Comparison of ENCODE assay signal across 1 cellular context in the genomic region with DNA sequence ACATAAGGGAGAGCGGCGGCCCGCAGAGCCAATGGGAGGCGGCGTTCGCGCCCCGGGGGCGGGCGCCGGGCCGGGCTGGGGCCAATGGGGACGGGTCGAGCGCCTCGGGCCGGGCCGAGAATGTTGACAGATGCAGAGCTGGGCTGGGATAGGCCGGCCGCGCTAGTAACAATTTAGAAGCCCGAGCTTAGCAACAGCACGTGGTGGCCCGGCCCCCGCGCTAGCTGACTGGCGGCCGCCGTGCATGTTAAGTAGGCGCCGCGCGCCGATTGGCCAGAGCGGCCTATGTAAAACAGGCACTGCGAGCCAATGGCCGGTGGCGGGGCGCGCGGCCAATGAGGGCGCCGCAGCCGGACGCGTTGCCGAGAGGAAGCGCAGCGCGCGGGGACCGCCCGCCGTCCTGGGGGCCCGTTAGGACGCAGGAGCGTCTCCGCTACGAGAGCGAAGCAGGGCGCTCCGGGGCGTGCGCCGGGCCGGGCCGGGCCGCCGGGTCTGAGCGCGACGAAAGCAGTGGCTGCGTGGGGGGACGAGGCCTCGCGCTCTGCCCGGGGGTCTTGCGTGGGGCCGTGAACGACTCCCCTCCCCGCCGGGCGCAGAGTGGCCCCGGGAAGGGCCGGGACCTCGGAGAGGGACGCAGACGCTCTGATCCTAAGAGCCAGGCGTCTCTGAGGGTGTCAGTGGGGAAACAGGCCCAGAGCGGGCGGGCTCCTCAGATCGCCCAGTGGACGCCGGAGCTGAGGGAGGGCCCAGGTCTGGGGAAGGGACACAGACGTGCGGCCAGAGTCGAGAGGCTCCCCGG.
TF ChIP-seq lines count a peak whose summit lies in the region.

No MANE protein-coding gene starts in this region.

TF ChIP-seq in HepG2, 621 proteins besides CTCF, POLR2A, EP300 and RAD21 (continued from another document and continues in another):
- TF ChIP-seq AGO2 (optimal IDR thresholded peaks at IDR 0.05; ENCODE audit: low read depth, low read length): peak; percentile 66
- TF ChIP-seq ZNF343 (CRISPR knock-in tag; IDR thresholded peaks at IDR 0.05): peak; percentile 87
- TF ChIP-seq ZNF468 (CRISPR knock-in tag; IDR thresholded peaks at IDR 0.05): no peak
- TF ChIP-seq SMAD3 (CRISPR knock-in tag; IDR thresholded peaks at IDR 0.05): peak; percentile 38; the same call in 1 of the 2 replicates
- TF ChIP-seq, protein P1, sequence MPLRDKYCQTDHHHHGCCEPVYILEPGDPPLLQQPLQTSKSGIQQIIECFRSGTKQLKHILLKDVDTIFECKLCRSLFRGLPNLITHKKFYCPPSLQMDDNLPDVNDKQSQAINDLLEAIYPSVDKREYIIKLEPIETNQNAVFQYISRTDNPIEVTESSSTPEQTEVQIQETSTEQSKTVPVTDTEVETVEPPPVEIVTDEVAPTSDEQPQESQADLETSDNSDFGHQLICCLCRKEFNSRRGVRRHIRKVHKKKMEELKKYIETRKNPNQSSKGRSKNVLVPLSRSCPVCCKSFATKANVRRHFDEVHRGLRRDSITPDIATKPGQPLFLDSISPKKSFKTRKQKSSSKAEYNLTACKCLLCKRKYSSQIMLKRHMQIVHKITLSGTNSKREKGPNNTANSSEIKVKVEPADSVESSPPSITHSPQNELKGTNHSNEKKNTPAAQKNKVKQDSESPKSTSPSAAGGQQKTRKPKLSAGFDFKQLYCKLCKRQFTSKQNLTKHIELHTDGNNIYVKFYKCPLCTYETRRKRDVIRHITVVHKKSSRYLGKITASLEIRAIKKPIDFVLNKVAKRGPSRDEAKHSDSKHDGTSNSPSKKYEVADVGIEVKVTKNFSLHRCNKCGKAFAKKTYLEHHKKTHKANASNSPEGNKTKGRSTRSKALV (CRISPR knock-in tag; IDR thresholded peaks at IDR 0.05): peak; percentile 94
- peak; percentile 57; the same call in 1 of the 2 replicates for TF ChIP-seq NFKB2 (CRISPR knock-in tag; IDR thresholded peaks at IDR 0.05; ENCODE audit: borderline replicate concordance)
- TF ChIP-seq, protein P2, sequence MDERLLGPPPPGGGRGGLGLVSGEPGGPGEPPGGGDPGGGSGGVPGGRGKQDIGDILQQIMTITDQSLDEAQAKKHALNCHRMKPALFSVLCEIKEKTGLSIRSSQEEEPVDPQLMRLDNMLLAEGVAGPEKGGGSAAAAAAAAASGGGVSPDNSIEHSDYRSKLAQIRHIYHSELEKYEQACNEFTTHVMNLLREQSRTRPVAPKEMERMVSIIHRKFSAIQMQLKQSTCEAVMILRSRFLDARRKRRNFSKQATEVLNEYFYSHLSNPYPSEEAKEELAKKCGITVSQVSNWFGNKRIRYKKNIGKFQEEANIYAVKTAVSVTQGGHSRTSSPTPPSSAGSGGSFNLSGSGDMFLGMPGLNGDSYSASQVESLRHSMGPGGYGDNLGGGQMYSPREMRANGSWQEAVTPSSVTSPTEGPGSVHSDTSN (CRISPR knock-in tag; IDR thresholded peaks at IDR 0.05): peak; percentile 87
- TF ChIP-seq GLI4 (CRISPR knock-in tag; IDR thresholded peaks at IDR 0.05; ENCODE audit: borderline replicate concordance): peak; percentile 65; the same call in 1 of the 2 replicates
- TF ChIP-seq ZNF746 (CRISPR knock-in tag; IDR thresholded peaks at IDR 0.05): peak; percentile 7; the same call in 1 of the 2 replicates
- TF ChIP-seq MTA1 (CRISPR knock-in tag; IDR thresholded peaks at IDR 0.05; ENCODE audit: borderline replicate concordance): peak; percentile 80; the same call in 1 of the 2 replicates
- TF ChIP-seq ASH2L (IDR thresholded peaks at IDR 0.05; ENCODE audit: insufficient read length, low read depth, low read length): peak; percentile 28
- TF ChIP-seq ZFY (CRISPR knock-in tag; IDR thresholded peaks at IDR 0.05): peak; percentile 95
- TF ChIP-seq, protein P3, sequence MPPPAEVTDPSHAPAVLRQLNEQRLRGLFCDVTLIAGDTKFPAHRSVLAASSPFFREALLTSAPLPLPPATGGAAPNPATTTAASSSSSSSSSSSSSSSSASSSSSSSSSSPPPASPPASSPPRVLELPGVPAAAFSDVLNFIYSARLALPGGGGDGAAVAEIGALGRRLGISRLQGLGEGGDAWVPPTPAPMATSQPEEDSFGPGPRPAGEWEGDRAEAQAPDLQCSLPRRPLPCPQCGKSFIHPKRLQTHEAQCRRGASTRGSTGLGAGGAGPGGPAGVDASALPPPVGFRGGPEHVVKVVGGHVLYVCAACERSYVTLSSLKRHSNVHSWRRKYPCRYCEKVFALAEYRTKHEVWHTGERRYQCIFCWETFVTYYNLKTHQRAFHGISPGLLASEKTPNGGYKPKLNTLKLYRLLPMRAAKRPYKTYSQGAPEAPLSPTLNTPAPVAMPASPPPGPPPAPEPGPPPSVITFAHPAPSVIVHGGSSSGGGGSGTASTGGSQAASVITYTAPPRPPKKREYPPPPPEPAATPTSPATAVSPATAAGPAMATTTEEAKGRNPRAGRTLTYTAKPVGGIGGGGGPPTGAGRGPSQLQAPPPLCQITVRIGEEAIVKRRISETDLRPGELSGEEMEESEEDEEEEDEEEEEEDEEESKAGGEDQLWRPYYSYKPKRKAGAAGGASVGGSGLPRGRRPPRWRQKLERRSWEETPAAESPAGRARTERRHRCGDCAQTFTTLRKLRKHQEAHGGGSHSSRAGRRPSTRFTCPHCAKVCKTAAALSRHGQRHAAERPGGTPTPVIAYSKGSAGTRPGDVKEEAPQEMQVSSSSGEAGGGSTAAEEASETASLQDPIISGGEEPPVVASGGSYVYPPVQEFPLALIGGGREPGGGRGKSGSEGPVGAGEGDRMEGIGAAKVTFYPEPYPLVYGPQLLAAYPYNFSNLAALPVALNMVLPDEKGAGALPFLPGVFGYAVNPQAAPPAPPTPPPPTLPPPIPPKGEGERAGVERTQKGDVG (CRISPR knock-in tag; IDR thresholded peaks at IDR 0.05; ENCODE audit: borderline replicate concordance): 0 out of 2 replicates have a peak, but pooled peaks have one; percentile 23
- peak; percentile 98 for TF ChIP-seq ZNF607 (CRISPR knock-in tag; IDR thresholded peaks at IDR 0.05; ENCODE audit: borderline replicate concordance)
- TF ChIP-seq ZNF367 (CRISPR knock-in tag; IDR thresholded peaks at IDR 0.05; ENCODE audit: borderline replicate concordance): peak; percentile 41; the same call in 1 of the 2 replicates
- TF ChIP-seq, protein P4, sequence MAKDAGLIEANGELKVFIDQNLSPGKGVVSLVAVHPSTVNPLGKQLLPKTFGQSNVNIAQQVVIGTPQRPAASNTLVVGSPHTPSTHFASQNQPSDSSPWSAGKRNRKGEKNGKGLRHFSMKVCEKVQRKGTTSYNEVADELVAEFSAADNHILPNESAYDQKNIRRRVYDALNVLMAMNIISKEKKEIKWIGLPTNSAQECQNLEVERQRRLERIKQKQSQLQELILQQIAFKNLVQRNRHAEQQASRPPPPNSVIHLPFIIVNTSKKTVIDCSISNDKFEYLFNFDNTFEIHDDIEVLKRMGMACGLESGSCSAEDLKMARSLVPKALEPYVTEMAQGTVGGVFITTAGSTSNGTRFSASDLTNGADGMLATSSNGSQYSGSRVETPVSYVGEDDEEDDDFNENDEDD (CRISPR knock-in tag; IDR thresholded peaks at IDR 0.05; ENCODE audit: borderline replicate concordance): peak; percentile 73; the same call in 1 of the 2 replicates
- peak; percentile 73 for TF ChIP-seq THAP11 (CRISPR knock-in tag; IDR thresholded peaks at IDR 0.05)
- TF ChIP-seq ZIK1 (CRISPR knock-in tag; IDR thresholded peaks at IDR 0.05; ENCODE audit: borderline replicate concordance, low read depth): 0 out of 2 replicates have a peak, but pooled peaks have one; percentile 75
- peak; percentile 65; the same call in 1 of the 2 replicates for TF ChIP-seq CAMTA2 (CRISPR knock-in tag; IDR thresholded peaks at IDR 0.05; ENCODE audit: borderline replicate concordance)
- TF ChIP-seq ZNF446 (CRISPR knock-in tag; IDR thresholded peaks at IDR 0.05): no peak
- TF ChIP-seq, protein P5, sequence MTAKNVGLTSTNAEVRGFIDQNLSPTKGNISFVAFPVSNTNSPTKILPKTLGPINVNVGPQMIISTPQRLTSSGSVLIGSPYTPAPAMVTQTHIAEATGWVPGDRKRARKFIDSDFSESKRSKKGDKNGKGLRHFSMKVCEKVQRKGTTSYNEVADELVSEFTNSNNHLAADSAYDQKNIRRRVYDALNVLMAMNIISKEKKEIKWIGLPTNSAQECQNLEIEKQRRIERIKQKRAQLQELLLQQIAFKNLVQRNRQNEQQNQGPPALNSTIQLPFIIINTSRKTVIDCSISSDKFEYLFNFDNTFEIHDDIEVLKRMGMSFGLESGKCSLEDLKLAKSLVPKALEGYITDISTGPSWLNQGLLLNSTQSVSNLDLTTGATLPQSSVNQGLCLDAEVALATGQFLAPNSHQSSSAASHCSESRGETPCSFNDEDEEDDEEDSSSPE (CRISPR knock-in tag; IDR thresholded peaks at IDR 0.05): peak; percentile 89
- TF ChIP-seq ZNF530 (CRISPR knock-in tag; IDR thresholded peaks at IDR 0.05; ENCODE audit: low read depth): no peak
- TF ChIP-seq, protein P6, sequence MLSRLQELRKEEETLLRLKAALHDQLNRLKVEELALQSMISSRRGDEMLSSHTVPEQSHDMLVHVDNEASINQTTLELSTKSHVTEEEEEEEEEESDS (CRISPR knock-in tag; IDR thresholded peaks at IDR 0.05; ENCODE audit: borderline replicate concordance): peak; percentile 54; the same call in 1 of the 2 replicates
- no peak for TF ChIP-seq ZNF496 (CRISPR knock-in tag; IDR thresholded peaks at IDR 0.05; ENCODE audit: insufficient replicate concordance)
- peak; percentile 78 for TF ChIP-seq ZNF441 (CRISPR knock-in tag; IDR thresholded peaks at IDR 0.05; ENCODE audit: borderline replicate concordance)
- peak; percentile 64; the same call in 1 of the 2 replicates for TF ChIP-seq ZNF543 (CRISPR knock-in tag; IDR thresholded peaks at IDR 0.05)
- TF ChIP-seq, protein P7, sequence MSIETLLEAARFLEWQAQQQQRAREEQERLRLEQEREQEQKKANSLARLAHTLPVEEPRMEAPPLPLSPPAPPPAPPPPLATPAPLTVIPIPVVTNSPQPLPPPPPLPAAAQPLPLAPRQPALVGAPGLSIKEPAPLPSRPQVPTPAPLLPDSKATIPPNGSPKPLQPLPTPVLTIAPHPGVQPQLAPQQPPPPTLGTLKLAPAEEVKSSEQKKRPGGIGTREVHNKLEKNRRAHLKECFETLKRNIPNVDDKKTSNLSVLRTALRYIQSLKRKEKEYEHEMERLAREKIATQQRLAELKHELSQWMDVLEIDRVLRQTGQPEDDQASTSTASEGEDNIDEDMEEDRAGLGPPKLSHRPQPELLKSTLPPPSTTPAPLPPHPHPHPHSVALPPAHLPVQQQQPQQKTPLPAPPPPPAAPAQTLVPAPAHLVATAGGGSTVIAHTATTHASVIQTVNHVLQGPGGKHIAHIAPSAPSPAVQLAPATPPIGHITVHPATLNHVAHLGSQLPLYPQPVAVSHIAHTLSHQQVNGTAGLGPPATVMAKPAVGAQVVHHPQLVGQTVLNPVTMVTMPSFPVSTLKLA (IDR thresholded peaks at IDR 0.05): peak; percentile 87
- peak; percentile 65; the same call in 1 of the 2 replicates for TF ChIP-seq PHF21A (CRISPR knock-in tag; IDR thresholded peaks at IDR 0.05)
- no peak for TF ChIP-seq HES4 (CRISPR knock-in tag; IDR thresholded peaks at IDR 0.05; ENCODE audit: borderline replicate concordance)
- TF ChIP-seq, protein P8, sequence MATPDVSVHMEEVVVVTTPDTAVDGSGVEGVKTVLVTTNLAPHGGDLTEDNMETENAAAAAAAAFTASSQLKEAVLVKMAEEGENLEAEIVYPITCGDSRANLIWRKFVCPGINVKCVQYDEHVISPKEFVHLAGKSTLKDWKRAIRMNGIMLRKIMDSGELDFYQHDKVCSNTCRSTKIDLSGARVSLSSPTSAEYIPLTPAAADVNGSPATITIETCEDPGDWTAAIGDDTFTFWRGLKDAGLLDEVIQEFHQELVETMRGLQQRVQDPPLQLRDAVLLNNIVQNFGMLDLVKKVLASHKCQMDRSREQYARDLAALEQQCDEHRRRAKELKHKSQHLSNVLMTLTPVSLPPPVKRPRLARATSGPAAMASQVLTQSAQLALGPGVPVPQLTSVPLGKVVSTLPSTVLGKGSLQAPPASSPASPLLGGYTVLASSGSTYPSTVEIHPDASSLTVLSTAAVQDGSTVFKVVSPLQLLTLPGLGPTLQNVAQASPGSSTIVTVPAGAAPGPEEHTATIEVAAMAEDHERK (CRISPR knock-in tag; IDR thresholded peaks at IDR 0.05; ENCODE audit: low read depth): peak; percentile 53; the same call in 1 of the 2 replicates
- peak; percentile 89 for TF ChIP-seq SNAPC2 (CRISPR knock-in tag; IDR thresholded peaks at IDR 0.05)
- 0 out of 2 replicates have a peak, but pooled peaks have one; percentile 12 for TF ChIP-seq RARA (CRISPR knock-in tag; IDR thresholded peaks at IDR 0.05)
- peak; percentile 81; the same call in 1 of the 3 replicates for TF ChIP-seq MXI1 (IDR thresholded peaks at IDR 0.05; ENCODE audit: borderline replicate concordance, low read depth, low read length)
- no peak for TF ChIP-seq ZNF17 (CRISPR knock-in tag; IDR thresholded peaks at IDR 0.05)
- TF ChIP-seq, protein P9, sequence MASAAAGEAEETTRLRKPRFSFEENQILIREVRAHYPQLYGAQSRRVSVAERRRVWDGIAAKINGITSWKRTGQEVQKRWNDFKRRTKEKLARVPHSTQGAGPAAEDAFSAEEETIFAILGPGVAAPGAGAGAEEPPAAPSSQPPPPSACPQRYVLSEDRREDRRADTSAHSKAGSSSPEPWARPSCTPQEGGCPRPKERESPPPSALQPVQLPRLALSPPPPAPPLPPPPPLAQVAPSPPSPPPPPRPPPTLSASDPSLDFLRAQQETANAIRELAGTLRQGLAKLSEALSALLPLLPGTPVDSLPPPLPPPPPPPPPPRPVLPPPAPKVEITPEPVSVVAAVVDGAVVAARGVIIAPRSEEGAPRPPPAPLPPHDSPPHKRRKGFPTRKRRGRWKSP (CRISPR knock-in tag; IDR thresholded peaks at IDR 0.05): peak; percentile 71
- TF ChIP-seq DNMT1 (CRISPR knock-in tag; IDR thresholded peaks at IDR 0.05): 0 out of 2 replicates have a peak, but pooled peaks have one; percentile 43
- TF ChIP-seq, protein P10, sequence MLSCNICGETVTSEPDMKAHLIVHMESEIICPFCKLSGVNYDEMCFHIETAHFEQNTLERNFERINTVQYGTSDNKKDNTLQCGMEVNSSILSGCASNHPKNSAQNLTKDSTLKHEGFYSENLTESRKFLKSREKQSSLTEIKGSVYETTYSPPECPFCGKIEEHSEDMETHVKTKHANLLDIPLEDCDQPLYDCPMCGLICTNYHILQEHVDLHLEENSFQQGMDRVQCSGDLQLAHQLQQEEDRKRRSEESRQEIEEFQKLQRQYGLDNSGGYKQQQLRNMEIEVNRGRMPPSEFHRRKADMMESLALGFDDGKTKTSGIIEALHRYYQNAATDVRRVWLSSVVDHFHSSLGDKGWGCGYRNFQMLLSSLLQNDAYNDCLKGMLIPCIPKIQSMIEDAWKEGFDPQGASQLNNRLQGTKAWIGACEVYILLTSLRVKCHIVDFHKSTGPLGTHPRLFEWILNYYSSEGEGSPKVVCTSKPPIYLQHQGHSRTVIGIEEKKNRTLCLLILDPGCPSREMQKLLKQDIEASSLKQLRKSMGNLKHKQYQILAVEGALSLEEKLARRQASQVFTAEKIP (CRISPR knock-in tag; IDR thresholded peaks at IDR 0.05; ENCODE audit: borderline replicate concordance): no peak
- TF ChIP-seq TBX2 (CRISPR knock-in tag; IDR thresholded peaks at IDR 0.05; ENCODE audit: borderline replicate concordance): peak; percentile 59; the same call in 1 of the 2 replicates
- TF ChIP-seq ZNF331 (CRISPR knock-in tag; IDR thresholded peaks at IDR 0.05): peak; percentile 43; the same call in 1 of the 2 replicates
- TF ChIP-seq GATA4 (IDR thresholded peaks at IDR 0.05; ENCODE audit: borderline replicate concordance, low read depth): peak; percentile 19; the same call in 1 of the 2 replicates
